In the genomic region with DNA sequence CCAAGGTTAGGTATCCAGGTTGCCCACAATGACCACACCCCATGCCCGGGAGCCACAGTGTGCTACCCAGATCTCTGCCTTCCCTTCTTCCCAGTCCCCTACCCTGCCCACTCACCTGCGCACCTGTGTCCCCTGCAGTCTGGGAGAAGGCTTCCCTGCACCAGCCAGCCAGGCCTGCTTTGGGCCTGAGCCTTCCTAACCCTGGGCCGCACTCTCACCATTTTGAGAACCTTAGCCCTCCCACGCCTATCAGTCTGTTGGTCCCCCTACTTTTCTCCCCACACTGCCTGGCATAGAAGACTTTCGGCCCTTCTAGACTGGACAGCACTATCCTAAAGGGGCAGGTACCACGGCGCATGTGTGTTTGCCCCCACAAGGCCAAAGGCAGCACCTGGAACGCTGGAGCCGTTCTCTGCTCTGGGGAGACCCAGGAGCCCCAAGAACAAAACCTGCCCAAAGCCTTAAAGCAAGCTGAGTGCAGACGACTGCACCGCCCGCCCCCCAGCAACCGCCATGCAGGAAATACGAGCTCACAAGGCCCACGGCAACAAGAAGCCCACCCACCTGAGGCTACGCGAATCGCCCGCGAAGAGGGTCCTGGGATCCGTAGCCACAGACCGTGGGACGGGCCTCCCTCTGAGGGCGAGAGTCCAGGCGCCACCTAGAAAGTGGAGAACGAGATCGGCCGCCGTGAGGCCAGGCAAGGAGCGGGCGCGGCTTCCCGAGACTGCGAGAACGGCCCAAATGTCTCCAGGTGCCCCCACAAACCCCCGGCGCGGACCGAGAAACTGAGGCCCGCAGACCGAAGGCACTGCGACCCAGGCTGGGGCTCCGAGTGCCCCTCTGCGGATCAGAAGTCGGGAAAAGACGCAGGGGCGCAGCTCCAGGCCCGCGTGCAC, we compare ENCODE assay signal across 8 cellular contexts. TPM values are rescaled to one million over a fixed set of nuclear protein-coding genes. Genes with fewer than 3 reads are reported as not detected.
DNase-seq lines count a peak whose midpoint lies in the region; ATAC-seq and TF ChIP-seq lines count a peak whose summit lies in the region.

No MANE protein-coding gene starts in this region.

- no peaks in the 10 kb centered on the region for H3K9me3 Mint-ChIP-seq in activated CD8-positive, alpha-beta T cell treated with anti-CD3 and anti-CD28 coated beads for 36 hours
- H3K9me3 Mint-ChIP-seq in glutamatergic neuron (ENCODE audit: unreplicated experiment) = peaks cover 6% of the 10 kb centered on the region

- no peaks in the 10 kb centered on the region for H3K9me3 ChIP-seq in ovary

- WGBS in ovary, 3 donors = 1% methylated on average over 43 to 49 of the region's 49 CpGs

- peak overlapping the region; percentile 92 for H3K4me3 ChIP-seq in ovary

- DNase-seq in GM13976 (ENCODE audit: low spot score) = peak; percentile 52
- peak; percentile 51 for DNase-seq in activated CD8-positive, alpha-beta T cell treated with anti-CD3 and anti-CD28 coated beads for 36 hours
- DNase-seq in glutamatergic neuron = peak; percentile 18
- DNase-seq in ovary = peak in 2 of 5 donors; percentile 37 to 44
- DNase-seq in NCI-H1092 treated with DMSO at 0.1 percent for 48 hours (lab: John Stamatoyannopoulos, UW) = no peak
- DNase-seq in NCI-H2081 treated with DMSO at 0.1 percent for 48 hours (lab: John Stamatoyannopoulos, UW) = no peak

- peak overlapping the region; percentile 98 for H3K27ac Mint-ChIP-seq in activated CD8-positive, alpha-beta T cell treated with anti-CD3 and anti-CD28 coated beads for 36 hours
- peak overlapping the region; percentile 23 for H3K27ac Mint-ChIP-seq in glutamatergic neuron (ENCODE audit: unreplicated experiment)

- peak overlapping the region; percentile 51 to 85 for H3K27ac ChIP-seq in ovary

- no peaks in the 10 kb centered on the region for H3K36me3 ChIP-seq in ovary

- in situ Hi-C loops in GM13976 (cut with MboI; ENCODE audit: low sequenced_read_pairs, unreplicated experiment) = no loop called here

- POLR2A ChIA-PET in activated CD8-positive, alpha-beta T cell treated with anti-CD3 and anti-CD28 coated beads for 36 hours (lab: Charles Lee) = interaction anchor here (0.6 to 3.7 kb wide), 10 partner anchors 9 to 655 kb away, joined by 3 to 96 read pairs (median 6); a partner anchor contains a TSS

- H3K36me3 Mint-ChIP-seq in activated CD8-positive, alpha-beta T cell treated with anti-CD3 and anti-CD28 coated beads for 36 hours (ENCODE audit: low read depth) = peaks cover 55% of the 10 kb centered on the region
- no peaks in the 10 kb centered on the region for H3K36me3 Mint-ChIP-seq in glutamatergic neuron (ENCODE audit: unreplicated experiment)

- peak; percentile 2 for ATAC-seq in HG02981 (IDR thresholded peaks at IDR 0.05; ENCODE audit: unreplicated experiment)
- no peak for ATAC-seq in activated CD8-positive, alpha-beta T cell treated with anti-CD3 and anti-CD28 coated beads for 36 hours
- no peak for ATAC-seq in GM18517 (IDR thresholded peaks at IDR 0.05; ENCODE audit: unreplicated experiment)

- no peak for TF ChIP-seq EP300 in ovary (IDR thresholded peaks at IDR 0.05)

- intact Hi-C loops in activated CD8-positive, alpha-beta T cell treated with anti-CD3 and anti-CD28 coated beads for 36 hours (cut with micrococcal nuclease) = no loop called here
- intact Hi-C loops in ovary (cut with DNase I) = loop anchor here in 1 of 4 donors (5.0 kb wide), 2 partner anchors 38 to 88 kb away; a partner anchor contains a TSS

- peaks cover 12% of the 10 kb centered on the region for H3K4me1 ChIP-seq in ovary (ENCODE audit: insufficient read depth)

- no peak for TF ChIP-seq POLR2A in ovary (IDR thresholded peaks at IDR 0.05)

- H3K27me3 ChIP-seq in ovary = no peaks in the 10 kb centered on the region

- CTCF ChIA-PET in activated CD8-positive, alpha-beta T cell treated with anti-CD3 and anti-CD28 coated beads for 36 hours (lab: Charles Lee) = interaction anchor here (1.0 to 1.5 kb wide), 2 partner anchors 38 to 56 kb away, joined by 3 to 7 read pairs; no protein-coding TSS in a partner anchor

- peak overlapping the region; percentile 96 for H3K4me3 Mint-ChIP-seq in activated CD8-positive, alpha-beta T cell treated with anti-CD3 and anti-CD28 coated beads for 36 hours
- peak overlapping the region; percentile 93 for H3K4me3 Mint-ChIP-seq in glutamatergic neuron (ENCODE audit: unreplicated experiment)

- peaks cover 60% of the 10 kb centered on the region for H3K4me1 Mint-ChIP-seq in activated CD8-positive, alpha-beta T cell treated with anti-CD3 and anti-CD28 coated beads for 36 hours (ENCODE audit: low read depth)
- H3K4me1 Mint-ChIP-seq in glutamatergic neuron (ENCODE audit: low read depth, unreplicated experiment) = peaks cover 17% of the 10 kb centered on the region

- TF ChIP-seq CTCF in GM13976 (IDR thresholded peaks at IDR 0.05; ENCODE audit: borderline replicate concordance, control extremely low read depth, extremely low read depth, insufficient read depth, missing control alignments) = no peak
- no peak for TF ChIP-seq CTCF in activated CD8-positive, alpha-beta T cell treated with anti-CD3 and anti-CD28 coated beads for 36 hours (IDR thresholded peaks at IDR 0.05)
- TF ChIP-seq CTCF in glutamatergic neuron (IDR thresholded peaks at IDR 0.05; ENCODE audit: partially characterized antibody, unreplicated experiment) = no peak
- no peak for TF ChIP-seq CTCF in ovary (IDR thresholded peaks at IDR 0.05)

- H3K27me3 Mint-ChIP-seq in activated CD8-positive, alpha-beta T cell treated with anti-CD3 and anti-CD28 coated beads for 36 hours = no peaks in the 10 kb centered on the region
- H3K27me3 Mint-ChIP-seq in glutamatergic neuron (ENCODE audit: unreplicated experiment) = peaks cover 13% of the 10 kb centered on the region

RNA-seq across cellular contexts. Expression of a gene that starts 0.5 kb away (rescaled TPM):
- total RNA-seq in activated CD8-positive, alpha-beta T cell treated with anti-CD3 and anti-CD28 coated beads for 36 hours = 10 to 100 TPM; 16.2 to 17.4 TPM
- total RNA-seq in glutamatergic neuron (ENCODE audit: unreplicated experiment) (5.0 TPM), ovary (10 to 100 TPM in 2 of 7 donors, 1 to 10 TPM in 5; 3.1 to 14.9 (median 6.0) TPM)
- 1 to 10 TPM in 1 of 2 donors, not detected in 1; 5.1 TPM for polyA plus RNA-seq in ovary

RNA-seq across cellular contexts. Expression of a gene that starts 0.5 kb away (rescaled TPM):
- total RNA-seq in activated CD8-positive, alpha-beta T cell treated with anti-CD3 and anti-CD28 coated beads for 36 hours = 10 to 100 TPM; 14.7 to 17.4 TPM
- total RNA-seq in glutamatergic neuron (ENCODE audit: unreplicated experiment) (12.1 TPM), ovary (10 to 100 TPM in 6 of 7 donors, 1 to 10 TPM in 1; 9.1 to 54.3 (median 16.7) TPM)
- 1 to 10 TPM; 7.1 to 7.3 TPM for polyA plus RNA-seq in ovary

Comparison
In these comparisons a context has a peak if more than half of its experiments do, and no peak if none do; other contexts are left out.
1. DNase-seq: peak in GM13976 (single experiment), activated CD8-positive, alpha-beta T cell treated with anti-CD3 and anti-CD28 coated beads for 36 hours (single experiment) and glutamatergic neuron (single experiment); none in NCI-H1092 treated with DMSO at 0.1 percent for 48 hours (single experiment) and NCI-H2081 treated with DMSO at 0.1 percent for 48 hours (single experiment).